Comparison of ENCODE assay signal across 25 cellular contexts in genomic region chr7:142110638-142111037, GRCh38. TPM values are rescaled to one million over a fixed set of nuclear protein-coding genes. Genes with fewer than 3 reads are reported as not detected.
"Had no signal": no experiment of that assay in that cellular context is flagged by ENCODE, and none has a peak within 500 bp of the region (broad histone marks: within the 10 kb centered on the region; RNA-seq: fewer than 3 reads in every experiment).

No MANE protein-coding gene starts in this region.

- H3K4me3 ChIP-seq: esophagus squamous epithelium, gastroesophageal sphincter, lung, neural progenitor cell, ovary, right atrium auricular region, smooth muscle cell, tibial artery, upper lobe of left lung, uterus had no signal

- H2AFZ ChIP-seq: neural progenitor cell had no signal

- H3K27me3 ChIP-seq: esophagus squamous epithelium, gastroesophageal sphincter, neural progenitor cell, ovary, right atrium auricular region, tibial artery, upper lobe of left lung, uterus had no signal

- H3K9me3 Mint-ChIP-seq: natural killer cell treated with Interleukin-12 subunit alpha and Interleukin-12 subunit beta and Interleukin-15 and Interleukin-18, amount 100 ng/mL, for 72 hours; neural progenitor cell; stimulated activated effector memory CD8-positive, alpha-beta T cell treated with anti-CD3 and anti-CD28 coated beads, Interleukin-12 subunit alpha, Interleukin-12 subunit beta, amount 100 ng/mL, for 72 hours; stimulated activated naive CD8-positive, alpha-beta T cell treated with anti-CD3 and anti-CD28 coated beads, Interleukin-15, Interleukin-2, amounts not matched to agents 100 ng/mL and 50 ng/mL, for 24 hours had no signal

- H3K4me2 ChIP-seq: neural progenitor cell, smooth muscle cell had no signal

- H3K4me1 Mint-ChIP-seq: neural progenitor cell; stimulated activated effector memory CD8-positive, alpha-beta T cell treated with anti-CD3 and anti-CD28 coated beads, Interleukin-12 subunit alpha, Interleukin-12 subunit beta, amount 100 ng/mL, for 72 hours had no signal

- H3K4me3 Mint-ChIP-seq: natural killer cell treated with Interleukin-12 subunit alpha and Interleukin-12 subunit beta and Interleukin-15 and Interleukin-18, amount 100 ng/mL, for 72 hours; neural progenitor cell; stimulated activated effector memory CD8-positive, alpha-beta T cell treated with anti-CD3 and anti-CD28 coated beads, Interleukin-12 subunit alpha, Interleukin-12 subunit beta, amount 100 ng/mL, for 72 hours; stimulated activated naive CD8-positive, alpha-beta T cell treated with anti-CD3 and anti-CD28 coated beads, Interleukin-15, Interleukin-2, amounts not matched to agents 100 ng/mL and 50 ng/mL, for 24 hours had no signal

- H3K4me1 ChIP-seq: esophagus squamous epithelium, gastroesophageal sphincter, neural progenitor cell, right atrium auricular region, tibial artery, upper lobe of left lung, uterus had no signal

- H3K27ac Mint-ChIP-seq: natural killer cell treated with Interleukin-12 subunit alpha and Interleukin-12 subunit beta and Interleukin-15 and Interleukin-18, amount 100 ng/mL, for 72 hours; neural progenitor cell; stimulated activated effector memory CD8-positive, alpha-beta T cell treated with anti-CD3 and anti-CD28 coated beads, Interleukin-12 subunit alpha, Interleukin-12 subunit beta, amount 100 ng/mL, for 72 hours; stimulated activated naive CD8-positive, alpha-beta T cell treated with anti-CD3 and anti-CD28 coated beads, Interleukin-15, Interleukin-2, amounts not matched to agents 100 ng/mL and 50 ng/mL, for 24 hours had no signal

- H3K9ac ChIP-seq: neural progenitor cell had no signal

- H3K27ac ChIP-seq: epithelial cell of prostate, esophagus squamous epithelium, gastroesophageal sphincter, neural progenitor cell, ovary, right atrium auricular region, tibial artery, upper lobe of left lung, uterus had no signal

- ATAC-seq: gastroesophageal sphincter; left cardiac atrium; left ventricle myocardium superior; natural killer cell treated with Interleukin-12 subunit alpha and Interleukin-12 subunit beta and Interleukin-15 and Interleukin-18, amount 100 ng/mL, for 72 hours; stimulated activated effector memory CD8-positive, alpha-beta T cell treated with anti-CD3 and anti-CD28 coated beads, Interleukin-12 subunit alpha, Interleukin-12 subunit beta, amount 100 ng/mL, for 72 hours had no signal

- H3K36me3 Mint-ChIP-seq: natural killer cell treated with Interleukin-12 subunit alpha and Interleukin-12 subunit beta and Interleukin-15 and Interleukin-18, amount 100 ng/mL, for 72 hours; neural progenitor cell; stimulated activated effector memory CD8-positive, alpha-beta T cell treated with anti-CD3 and anti-CD28 coated beads, Interleukin-12 subunit alpha, Interleukin-12 subunit beta, amount 100 ng/mL, for 72 hours had no signal

- H3K36me3 ChIP-seq: esophagus squamous epithelium, gastroesophageal sphincter, neural progenitor cell, ovary, right atrium auricular region, tibial artery, upper lobe of left lung, uterus had no signal

- H3K9me3 ChIP-seq: esophagus squamous epithelium, gastroesophageal sphincter, ovary, right atrium auricular region, tibial artery, upper lobe of left lung, uterus had no signal

- DNase-seq: effector memory CD4-positive, alpha-beta T cell; esophagus squamous epithelium; foreskin fibroblast; glutamatergic neuron; kidney; left cardiac atrium; left ventricle myocardium superior; mesenchymal stem cell; midbrain; nucleus accumbens; ovary; stimulated activated CD4-positive, alpha-beta T cell treated with anti-CD3 and anti-CD28 coated beads, Interleukin-4, amount 100 ng/mL, for 1 hour; stimulated activated CD8-positive, alpha-beta memory T cell treated with anti-CD3 and anti-CD28 coated beads, Interleukin-4, amount 100 ng/mL, for 48 hours; tibial artery; upper lobe of left lung; uterus had no signal

RNA-seq across cellular contexts. Expression of gene MGAM2, which starts 0.9 kb away (rescaled TPM):
- total RNA-seq: natural killer cell treated with Interleukin-12 subunit alpha and Interleukin-12 subunit beta and Interleukin-15 and Interleukin-18, amount 100 ng/mL, for 72 hours; smooth muscle cell had no signal
- polyA plus RNA-seq: smooth muscle cell had no signal
